Comparison of ENCODE assay signal across 23 cellular contexts in genomic region chr20:56839222-56839621, GRCh38.
"Had no signal": no experiment of that assay in that cellular context is flagged by ENCODE, and none has a peak within 500 bp of the region (broad histone marks: within the 10 kb centered on the region; RNA-seq: fewer than 3 reads in every experiment).

No MANE protein-coding gene starts in this region.

- DNase-seq: heart right ventricle; islet precursor cell; left ventricle myocardium inferior; mesendoderm; naive thymus-derived CD4-positive, alpha-beta T cell; nucleus accumbens; psoas muscle; small intestine; stimulated activated CD4-positive, alpha-beta T cell treated with anti-CD3 and anti-CD28 coated beads, Interleukin-1b, Interleukin-23, amount 100 ng/mL, for 48 hours; stimulated activated CD4-positive, alpha-beta T cell treated with anti-CD3 and anti-CD28 coated beads, Interleukin-2, amount 100 ng/mL, for 48 hours; stimulated activated CD4-positive, alpha-beta T cell treated with anti-CD3 and anti-CD28 coated beads, Interleukin-4, amount 100 ng/mL, for 4 hours; stimulated activated CD8-positive, alpha-beta memory T cell treated with anti-CD3 and anti-CD28 coated beads, Interleukin-4, amount 100 ng/mL, for 48 hours; stimulated activated naive CD4-positive, alpha-beta T cell treated with Interleukin-2 at 50 U/mL for 16 hours; stimulated activated naive CD8-positive, alpha-beta T cell treated with anti-CD3 and anti-CD28 coated beads, Interleukin-15, amount 100 ng/mL, for 72 hours had no signal

- ATAC-seq: heart right ventricle; naive thymus-derived CD4-positive, alpha-beta T cell; natural killer cell treated with Interleukin-12 subunit alpha and Interleukin-12 subunit beta and Interleukin-15 and Interleukin-18, amount 100 ng/mL, for 72 hours; psoas muscle; sciatic nerve; stimulated activated memory B cell treated with anti-CD40 and anti-IgM and Interleukin-4, amounts not matched to agents 10 μg/mL and 1 μg/mL and 100 μg/mL, for 72 hours; stimulated activated naive CD8-positive, alpha-beta T cell treated with anti-CD3 and anti-CD28 coated beads, Interleukin-15, amount 100 ng/mL, for 72 hours had no signal

- H2AFZ ChIP-seq: hepatocyte, parathyroid adenoma had no signal

- H3K4me1 ChIP-seq: heart right ventricle, left ventricle myocardium inferior, parathyroid adenoma, psoas muscle, right atrium auricular region, tibial nerve had no signal

- H3K9ac ChIP-seq: parathyroid adenoma had no signal

- H3K4me2 ChIP-seq: hepatocyte had no signal

- FAIRE-seq: small intestine had no signal

- H3K27ac ChIP-seq: heart right ventricle, hepatocyte, left ventricle myocardium inferior, parathyroid adenoma, psoas muscle, right atrium auricular region, tibial nerve, vagina had no signal

- H3K9me3 ChIP-seq: heart right ventricle, left ventricle myocardium inferior, psoas muscle, right atrium auricular region, tibial nerve, vagina had no signal

- H3K36me3 ChIP-seq: heart right ventricle, left ventricle myocardium inferior, right atrium auricular region, tibial nerve, vagina had no signal

- H3K27me3 ChIP-seq: hepatocyte, right atrium auricular region, tibial nerve, vagina had no signal

- H3K4me3 ChIP-seq: heart right ventricle, hepatocyte, left ventricle myocardium inferior, lung, psoas muscle, right atrium auricular region, tibial nerve, vagina had no signal

- H3K79me2 ChIP-seq: hepatocyte, parathyroid adenoma had no signal
